ENCODE assay signal across 19 cellular contexts in the genomic region with DNA sequence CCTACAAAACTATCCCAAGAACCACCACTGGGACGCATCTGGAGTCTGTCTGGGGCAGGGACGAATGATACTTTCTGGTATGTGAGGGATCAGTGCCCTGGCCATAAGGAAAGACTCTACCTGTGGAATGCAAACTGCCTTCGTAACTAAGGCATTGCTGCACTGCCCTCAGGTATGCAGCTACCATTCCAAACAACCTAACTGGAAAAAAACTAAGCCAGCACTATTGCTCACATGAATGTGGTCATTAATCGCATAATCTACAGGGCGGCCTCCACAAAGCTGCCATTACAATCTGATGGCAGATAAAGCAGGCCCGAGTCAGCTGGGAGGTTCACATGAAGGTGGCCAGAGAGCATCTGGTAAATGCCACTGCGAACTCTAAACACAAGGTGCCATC. TPM values are rescaled to one million over a fixed set of nuclear protein-coding genes. Genes with fewer than 3 reads are reported as not detected.
DNase-seq lines count a peak whose midpoint lies in the region; TF ChIP-seq lines count a peak whose summit lies in the region.
"Had no signal": no experiment of that assay in that cellular context is flagged by ENCODE, and none has a peak within 500 bp of the region (broad histone marks: within the 10 kb centered on the region; RNA-seq: fewer than 3 reads in every experiment).

No MANE protein-coding gene starts in this region.

- peaks cover 65% of the 10 kb centered on the region for H4K20me1 ChIP-seq in Loucy (ENCODE audit: insufficient read depth, low read length, poor library complexity, severe bottlenecking)

- H3K27ac Mint-ChIP-seq in mesothelial cell of epicardium, result peak overlapping the region; percentile 95
- H3K27ac Mint-ChIP-seq: activated naive CD8-positive, alpha-beta T cell treated with anti-CD3 and anti-CD28 coated beads, Interleukin-2, amount 10 ng/mL, durations not matched to agents 7 days and 5 days; activated T-cell treated with anti-CD3 and anti-CD28 coated beads, Interleukin-2, amount 50 U/mL, for 24 hours had no signal

- peak overlapping the region; percentile 25 for H3K4me2 ChIP-seq in Loucy (ENCODE audit: low read depth, low read length, poor library complexity, severe bottlenecking)

- peak; percentile 22 for TF ChIP-seq CTCF in AG10803 (conservative IDR thresholded peaks at IDR 0.05; ENCODE audit: low read length)
- no peak for TF ChIP-seq CTCF in Loucy (conservative IDR thresholded peaks at IDR 0.05; ENCODE audit: low read length)
- peak; percentile 14 for TF ChIP-seq CTCF in choroid plexus epithelial cell (conservative IDR thresholded peaks at IDR 0.05; ENCODE audit: low read depth, low read length)
- TF ChIP-seq CTCF in mesothelial cell of epicardium (IDR thresholded peaks at IDR 0.05; ENCODE audit: unreplicated experiment), result no peak

- H3K79me2 ChIP-seq in Loucy (ENCODE audit: insufficient read depth, low read length), result peaks cover 84% of the 10 kb centered on the region

- DNase-seq in AG10803 (ENCODE audit: low read depth), result no peak
- DNase-seq in choroid plexus epithelial cell (ENCODE audit: low read depth), result no peak
- no peak for DNase-seq in mesothelial cell of epicardium (ENCODE audit: low spot score in 2 of 2, unreplicated experiment in 2 of 2)
- DNase-seq in activated naive CD4-positive, alpha-beta T cell (lab: John Stamatoyannopoulos, UW), result no peak
- DNase-seq in CD1c-positive myeloid dendritic cell (ENCODE audit: extremely low spot score), result no peak
- no peak for DNase-seq in NCI-H1694 (lab: John Stamatoyannopoulos, UW)
- DNase-seq in NCI-H526 (lab: John Stamatoyannopoulos, UW), result no peak
- DNase-seq: activated CD4-positive, alpha-beta T cell treated with anti-CD3 and anti-CD28 coated beads, Interleukin-2, amount 50 U/mL, for 1 hour; activated naive CD8-positive, alpha-beta T cell treated with anti-CD3 and anti-CD28 coated beads, Interleukin-2, amount 10 ng/mL, durations not matched to agents 7 days and 5 days; activated T-cell treated with anti-CD3 and anti-CD28 coated beads, Interleukin-2, amount 50 U/mL, for 24 hours; cerebellar nuclear complex; NCI-H1092; occipital lobe; SHP77; spleen; stimulated activated naive CD4-positive, alpha-beta T cell had no signal

- H3F3A ChIP-seq in Loucy (ENCODE audit: low read depth), result no peaks in the 10 kb centered on the region

- H3K4me3 ChIP-seq in AG10803 (ENCODE audit: low read length) (no peak overlapping the region), Loucy (ENCODE audit: low read length, poor library complexity, severe bottlenecking) (peak overlapping the region; percentile 12), choroid plexus epithelial cell (ENCODE audit: low read depth, low read length) (no peak overlapping the region)
- H3K4me3 ChIP-seq: gastroesophageal sphincter, spleen had no signal

- H2AFZ ChIP-seq in Loucy (ENCODE audit: low read length), result no peak overlapping the region

- H3K27me3 Mint-ChIP-seq in mesothelial cell of epicardium (ENCODE audit: low read depth), result no peaks in the 10 kb centered on the region
- H3K27me3 Mint-ChIP-seq: activated naive CD8-positive, alpha-beta T cell treated with anti-CD3 and anti-CD28 coated beads, Interleukin-2, amount 10 ng/mL, durations not matched to agents 7 days and 5 days; activated T-cell treated with anti-CD3 and anti-CD28 coated beads, Interleukin-2, amount 50 U/mL, for 24 hours; IgD-negative memory B cell had no signal

- H3K9ac ChIP-seq in Loucy (ENCODE audit: low read depth, low read length, poor library complexity, severe bottlenecking), result no peak overlapping the region

- no peaks in the 10 kb centered on the region for H3K9me3 Mint-ChIP-seq in mesothelial cell of epicardium
- H3K9me3 Mint-ChIP-seq: activated naive CD8-positive, alpha-beta T cell treated with anti-CD3 and anti-CD28 coated beads, Interleukin-2, amount 10 ng/mL, durations not matched to agents 7 days and 5 days; activated T-cell treated with anti-CD3 and anti-CD28 coated beads, Interleukin-2, amount 50 U/mL, for 24 hours; IgD-negative memory B cell had no signal

- peaks cover 42% of the 10 kb centered on the region for H3K4me1 ChIP-seq in Loucy (ENCODE audit: insufficient read depth, low read length, poor library complexity, severe bottlenecking)

- no peaks in the 10 kb centered on the region for H3K36me3 Mint-ChIP-seq in mesothelial cell of epicardium
- H3K36me3 Mint-ChIP-seq: activated naive CD8-positive, alpha-beta T cell treated with anti-CD3 and anti-CD28 coated beads, Interleukin-2, amount 10 ng/mL, durations not matched to agents 7 days and 5 days; IgD-negative memory B cell had no signal

- no peak overlapping the region for H3K4me3 Mint-ChIP-seq in mesothelial cell of epicardium
- H3K4me3 Mint-ChIP-seq: activated naive CD8-positive, alpha-beta T cell treated with anti-CD3 and anti-CD28 coated beads, Interleukin-2, amount 10 ng/mL, durations not matched to agents 7 days and 5 days; activated T-cell treated with anti-CD3 and anti-CD28 coated beads, Interleukin-2, amount 50 U/mL, for 24 hours had no signal

- no peaks in the 10 kb centered on the region for H3K27me3 ChIP-seq in Loucy (ENCODE audit: insufficient read depth, low read length, poor library complexity, severe bottlenecking)
- H3K27me3 ChIP-seq: gastroesophageal sphincter, spleen had no signal

- H3K4me1 Mint-ChIP-seq in mesothelial cell of epicardium, result peaks cover 41% of the 10 kb centered on the region

- H3K9me2 ChIP-seq in Loucy (replicated peaks; ENCODE audit: low read depth, low read length), result no peaks in the 10 kb centered on the region

- no peaks in the 10 kb centered on the region for H3K36me3 ChIP-seq in Loucy (ENCODE audit: insufficient read depth, low read length)
- H3K36me3 ChIP-seq: gastroesophageal sphincter, spleen had no signal

- H3K9me3 ChIP-seq in Loucy (ENCODE audit: insufficient read depth, low read depth, low read length), result no peaks in the 10 kb centered on the region
- H3K9me3 ChIP-seq: gastroesophageal sphincter, spleen had no signal

RNA-seq across cellular contexts. Expression of a gene that starts 3.9 kb away (rescaled TPM):
- 54.5 to 58.7 TPM (median 56.6 TPM) in 3 replicates for total RNA-seq in mesothelial cell of epicardium

Comparison
In these comparisons a context has a peak if more than half of its experiments do, and no peak if none do; other contexts are left out.
1. CTCF ChIP-seq: peak in AG10803 (single experiment) and choroid plexus epithelial cell (single experiment); none in Loucy (single experiment) and mesothelial cell of epicardium (single experiment).